Comparison of ENCODE assay signal across 1 cellular context in the genomic region with DNA sequence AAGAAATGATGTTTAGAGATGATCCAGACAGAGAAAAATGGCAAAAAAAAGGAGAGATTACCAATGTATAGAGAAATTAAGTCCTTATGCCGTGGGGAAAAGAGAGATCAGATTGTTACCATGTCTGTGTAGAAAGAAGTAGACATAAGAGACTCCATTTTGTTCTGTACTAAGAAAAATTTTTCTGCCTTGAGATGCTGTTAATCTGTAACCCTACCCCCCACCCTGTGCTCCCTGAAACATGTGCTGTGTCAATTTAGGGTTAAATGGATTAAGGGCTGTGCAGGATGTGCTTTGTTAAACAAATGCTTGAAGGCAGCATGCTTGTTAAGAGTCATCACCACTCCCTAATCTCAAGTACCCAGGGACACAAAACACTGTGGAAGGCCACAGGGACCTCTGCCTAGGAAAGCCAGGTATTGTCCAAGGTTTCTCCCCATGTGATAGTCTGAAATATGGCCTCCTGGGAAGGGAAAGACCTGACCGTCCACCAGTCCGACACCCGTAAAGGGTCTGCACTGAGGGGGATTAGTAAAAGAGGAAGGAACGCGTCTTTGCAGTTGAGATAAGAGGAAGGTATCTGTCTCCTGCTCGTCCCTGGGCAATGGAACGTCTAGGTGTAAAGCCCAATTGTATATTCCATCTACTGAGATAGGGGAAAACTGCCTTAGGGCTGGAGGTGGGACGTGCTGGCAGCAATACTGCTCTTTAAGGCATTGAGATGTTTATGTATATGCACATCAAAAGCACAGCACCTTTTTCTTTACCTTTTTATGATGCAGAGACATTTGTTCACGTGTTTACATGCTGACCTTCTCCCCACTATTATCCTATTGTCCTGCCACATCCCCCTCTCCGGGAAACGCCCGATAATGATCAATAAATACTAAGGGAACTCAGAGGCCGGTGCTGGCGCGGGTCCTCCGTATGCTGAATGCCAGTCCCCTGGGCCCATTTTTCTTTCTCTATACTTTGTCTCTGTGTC.
TF ChIP-seq lines count a peak whose summit lies in the region.

No MANE protein-coding gene starts in this region.

TF ChIP-seq in WTC11, 78 proteins besides CTCF, POLR2A, EP300 and RAD21:
- TF ChIP-seq, protein P1, sequence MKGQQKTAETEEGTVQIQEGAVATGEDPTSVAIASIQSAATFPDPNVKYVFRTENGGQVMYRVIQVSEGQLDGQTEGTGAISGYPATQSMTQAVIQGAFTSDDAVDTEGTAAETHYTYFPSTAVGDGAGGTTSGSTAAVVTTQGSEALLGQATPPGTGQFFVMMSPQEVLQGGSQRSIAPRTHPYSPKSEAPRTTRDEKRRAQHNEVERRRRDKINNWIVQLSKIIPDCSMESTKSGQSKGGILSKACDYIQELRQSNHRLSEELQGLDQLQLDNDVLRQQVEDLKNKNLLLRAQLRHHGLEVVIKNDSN (CRISPR knock-in tag; IDR thresholded peaks at IDR 0.05) = peak; percentile 30
- TF ChIP-seq, protein P2, sequence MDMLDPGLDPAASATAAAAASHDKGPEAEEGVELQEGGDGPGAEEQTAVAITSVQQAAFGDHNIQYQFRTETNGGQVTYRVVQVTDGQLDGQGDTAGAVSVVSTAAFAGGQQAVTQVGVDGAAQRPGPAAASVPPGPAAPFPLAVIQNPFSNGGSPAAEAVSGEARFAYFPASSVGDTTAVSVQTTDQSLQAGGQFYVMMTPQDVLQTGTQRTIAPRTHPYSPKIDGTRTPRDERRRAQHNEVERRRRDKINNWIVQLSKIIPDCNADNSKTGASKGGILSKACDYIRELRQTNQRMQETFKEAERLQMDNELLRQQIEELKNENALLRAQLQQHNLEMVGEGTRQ (CRISPR knock-in tag; IDR thresholded peaks at IDR 0.05) = 0 out of 2 replicates have a peak, but pooled peaks have one; percentile 50
